ENCODE assay signal across 1 cellular context in the genomic region with DNA sequence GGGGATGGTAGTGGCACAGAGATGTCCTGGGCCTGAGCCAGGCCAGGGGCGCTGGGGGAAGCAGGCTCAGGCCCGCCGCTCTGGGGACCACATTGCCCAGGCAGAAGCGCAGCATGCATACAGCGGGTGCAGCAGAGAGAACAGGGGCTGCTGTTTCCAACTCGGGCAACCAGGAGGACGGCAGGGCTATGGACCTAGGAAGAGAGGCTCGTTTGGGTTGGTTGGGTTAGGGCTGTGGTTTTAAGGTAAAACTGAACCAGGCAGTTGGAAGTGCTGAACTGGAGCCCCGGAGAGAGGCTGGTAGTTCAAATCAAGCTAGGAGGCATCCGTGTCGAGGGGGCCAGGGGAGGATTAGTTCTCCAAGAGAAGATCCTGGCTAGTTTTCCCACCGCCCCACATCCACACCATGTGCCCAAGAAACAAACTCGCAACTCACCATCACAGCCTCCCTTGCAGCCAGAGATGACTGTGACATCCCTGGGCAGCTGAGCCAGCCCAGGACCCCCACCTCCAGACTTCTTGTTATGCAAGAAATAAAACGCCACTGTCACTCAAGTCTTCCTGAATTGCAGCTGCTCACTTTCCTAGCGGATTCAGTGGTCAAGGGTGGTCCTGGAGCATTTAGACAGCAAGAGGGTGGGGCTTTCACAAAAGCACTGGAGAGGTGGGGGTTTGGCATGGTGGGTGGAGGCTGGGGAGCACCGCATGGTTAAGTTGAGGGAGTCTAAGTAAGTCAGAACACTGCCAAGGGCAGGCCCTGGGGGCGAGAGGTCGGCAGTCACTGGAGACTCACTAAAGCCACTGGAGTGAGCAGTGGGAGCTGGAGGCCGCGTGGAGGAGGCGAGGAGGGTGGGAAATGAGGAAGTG.
TF ChIP-seq lines count a peak whose summit lies in the region.

No MANE protein-coding gene starts in this region.

TF ChIP-seq in H1, 55 proteins besides CTCF, POLR2A, EP300 and RAD21:
- TF ChIP-seq SAP30 (IDR thresholded peaks at IDR 0.05; ENCODE audit: insufficient read depth, insufficient replicate concordance, low read length): no peak
- TF ChIP-seq KDM5A (IDR thresholded peaks at IDR 0.05; ENCODE audit: low read length): no peak
- TF ChIP-seq SIX5 (IDR thresholded peaks at IDR 0.05; ENCODE audit: low read depth, low read length): no peak
- TF ChIP-seq HDAC2 (IDR thresholded peaks at IDR 0.05; ENCODE audit: borderline replicate concordance in 1 of 2, low read depth in 2 of 2, low read length in 2 of 2): no peak
- no peak for TF ChIP-seq SIRT6 (IDR thresholded peaks at IDR 0.05; ENCODE audit: low read length)
- no peak for TF ChIP-seq BCL11A (IDR thresholded peaks at IDR 0.05; ENCODE audit: low read depth in 2 of 2, low read length in 2 of 2)
- TF ChIP-seq, protein P1, sequence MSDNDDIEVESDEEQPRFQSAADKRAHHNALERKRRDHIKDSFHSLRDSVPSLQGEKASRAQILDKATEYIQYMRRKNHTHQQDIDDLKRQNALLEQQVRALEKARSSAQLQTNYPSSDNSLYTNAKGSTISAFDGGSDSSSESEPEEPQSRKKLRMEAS (IDR thresholded peaks at IDR 0.05): no peak
- TF ChIP-seq EZH2 (IDR thresholded peaks at IDR 0.05; ENCODE audit: low read depth, low read length, severe bottlenecking): no peak
- no peak for TF ChIP-seq GTF2F1 (IDR thresholded peaks at IDR 0.05; ENCODE audit: borderline replicate concordance, low read depth, low read length)
